In the genomic region with DNA sequence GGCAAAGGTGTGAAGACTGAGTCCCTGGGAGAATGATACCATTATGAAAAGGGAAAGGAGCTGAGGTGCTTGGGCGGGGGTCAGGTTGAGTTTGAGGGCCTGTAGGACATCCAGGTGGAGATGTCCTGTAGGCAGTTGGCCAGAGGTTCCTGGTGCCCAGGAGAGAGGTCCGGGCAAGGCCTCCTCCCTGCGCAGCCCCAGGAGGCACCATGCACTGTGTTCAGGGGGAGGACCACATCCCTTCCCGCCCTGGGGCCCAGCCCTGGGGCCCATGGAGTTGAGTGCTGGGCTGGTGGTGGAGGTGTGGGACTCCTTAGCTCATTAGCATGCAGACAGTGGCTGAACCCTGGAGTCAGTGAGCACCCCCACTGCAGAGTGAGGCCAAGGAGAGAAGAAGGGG, we compare ENCODE assay signal across 15 cellular contexts. TPM values are rescaled to one million over a fixed set of nuclear protein-coding genes. Genes with fewer than 3 reads are reported as not detected.
DNase-seq lines count a peak whose midpoint lies in the region; ATAC-seq and TF ChIP-seq lines count a peak whose summit lies in the region.
"Had no signal": no experiment of that assay in that cellular context is flagged by ENCODE, and none has a peak within 500 bp of the region (broad histone marks: within the 10 kb centered on the region; RNA-seq: fewer than 3 reads in every experiment).

No MANE protein-coding gene starts in this region.

- H3K9me3 Mint-ChIP-seq in endothelial cell (ENCODE audit: unreplicated experiment) (no peaks in the 10 kb centered on the region), nephron (no peaks in the 10 kb centered on the region)
- H3K9me3 Mint-ChIP-seq: CD4-positive, CD25-positive, alpha-beta regulatory T cell had no signal

- peaks cover 14% of the 10 kb centered on the region for H3K27me3 Mint-ChIP-seq in endothelial cell (ENCODE audit: unreplicated experiment)
- peaks cover 45% of the 10 kb centered on the region for H3K27me3 Mint-ChIP-seq in nephron (ENCODE audit: low read depth)

- intact Hi-C loops in cardiac septum (cut with DNase I) (no loop called here), left cardiac atrium (cut with DNase I) (no loop called here)

- no peak overlapping the region for H3K27ac Mint-ChIP-seq in endothelial cell (ENCODE audit: unreplicated experiment)
- H3K27ac Mint-ChIP-seq in nephron: peak overlapping the region in 2 of 3 experiments; percentile 9 to 10

- H3K4me3 Mint-ChIP-seq in endothelial cell (ENCODE audit: unreplicated experiment) (peak overlapping the region; percentile 10), nephron (no peak overlapping the region)

- no peak for ATAC-seq in left cardiac atrium
- no peak for ATAC-seq in HG03139 (IDR thresholded peaks at IDR 0.05; ENCODE audit: unreplicated experiment)

- DNase-seq in cardiac septum (ENCODE audit: low spot score) (peak; percentile 55), left cardiac atrium (no peak), endothelial cell (ENCODE audit: low spot score) (no peak), GF-D8 (lab: John Stamatoyannopoulos, UW) (no peak), NCI-H1105 (lab: John Stamatoyannopoulos, UW) (no peak)
- DNase-seq in effector CD4-positive, alpha-beta T cell: no peak
- DNase-seq: CD4-positive, CD25-positive, alpha-beta regulatory T cell; DMS79; NCI-H1048; NCI-H345; NCI-H526 treated with DMSO at 0.1 percent for 48 hours had no signal

- TF ChIP-seq CTCF in endothelial cell (IDR thresholded peaks at IDR 0.05; ENCODE audit: unreplicated experiment) (no peak), nephron (IDR thresholded peaks at IDR 0.05; ENCODE audit: unreplicated experiment in 3 of 3) (no peak)

- no peaks in the 10 kb centered on the region for H3K4me1 Mint-ChIP-seq in endothelial cell (ENCODE audit: unreplicated experiment)
- H3K4me1 Mint-ChIP-seq in nephron: peaks cover 65% of the 10 kb centered on the region

- H3K36me3 Mint-ChIP-seq in endothelial cell (ENCODE audit: low read depth, unreplicated experiment): no peaks in the 10 kb centered on the region
- no peaks in the 10 kb centered on the region for H3K36me3 Mint-ChIP-seq in nephron (ENCODE audit: low read depth)

RNA-seq across cellular contexts. Expression of gene FAIM2, which starts 5.6 kb away (rescaled TPM):
- 1.7 TPM for total RNA-seq in cardiac septum
- total RNA-seq in left cardiac atrium: 10 to 100 TPM in 1 of 2 donors, 1 to 10 TPM in 1; 6.4 to 25.9 TPM
- total RNA-seq in endothelial cell (ENCODE audit: unreplicated experiment): not detected
- total RNA-seq: Calu3, G401 had no signal

RNA-seq across cellular contexts. Expression of gene AQP2, which starts 41.2 kb away (rescaled TPM):
- total RNA-seq in cardiac septum (not detected), left cardiac atrium (under 1 TPM; 0.09 to 0.24 TPM), endothelial cell (ENCODE audit: unreplicated experiment) (0.05 TPM)
- total RNA-seq: Calu3; CD4-positive, CD25-positive, alpha-beta regulatory T cell; G401 had no signal

RNA-seq across cellular contexts. Expression of gene AQP5, which starts 52.3 kb away (rescaled TPM):
- total RNA-seq in cardiac septum: not detected
- total RNA-seq in left cardiac atrium: 1 to 10 TPM; 1.0 to 1.3 TPM
- 0.26 TPM for total RNA-seq in endothelial cell (ENCODE audit: unreplicated experiment)
- total RNA-seq: CD4-positive, CD25-positive, alpha-beta regulatory T cell; G401 had no signal
